ENCODE assay signal across 18 cellular contexts in genomic region chr20:15596220-15596875, GRCh38.
"Had no signal": no experiment of that assay in that cellular context is flagged by ENCODE, and none has a peak within 500 bp of the region (broad histone marks: within the 10 kb centered on the region; RNA-seq: fewer than 3 reads in every experiment).

No MANE protein-coding gene starts in this region.

- DNase-seq: cortex of kidney; dorsolateral prefrontal cortex; effector CD8-positive, alpha-beta T cell; gastrocnemius medialis; heart right ventricle; hypothalamus; kidney glomerular epithelial cell; naive thymus-derived CD4-positive, alpha-beta T cell; nephron progenitor cell; posterior cingulate gyrus; right cardiac atrium; stimulated activated CD4-positive, alpha-beta T cell treated with anti-CD3 and anti-CD28 coated beads, Interleukin-12 subunit alpha, Interleukin-12 subunit beta, amount 100 ng/mL, for 4 hours; stimulated activated naive CD4-positive, alpha-beta T cell; stomach; substantia nigra; uterus had no signal

- H3K36me3 Mint-ChIP-seq: naive thymus-derived CD4-positive, alpha-beta T cell had no signal

- H3K4me1 ChIP-seq: gastrocnemius medialis, heart right ventricle, uterus had no signal

- H3K27me3 ChIP-seq: dorsolateral prefrontal cortex, gastrocnemius medialis, heart right ventricle, stomach, uterus had no signal

- H3K27ac ChIP-seq: dorsolateral prefrontal cortex, gastrocnemius medialis, heart right ventricle, stomach, thoracic aorta, uterus had no signal

- ATAC-seq: gastrocnemius medialis; heart right ventricle; left lobe of liver; naive thymus-derived CD4-positive, alpha-beta T cell; right cardiac atrium had no signal

- H3K27ac Mint-ChIP-seq: naive thymus-derived CD4-positive, alpha-beta T cell; nephron progenitor cell had no signal

- H3K4me1 Mint-ChIP-seq: naive thymus-derived CD4-positive, alpha-beta T cell had no signal

- H3K36me3 ChIP-seq: gastrocnemius medialis, heart right ventricle, stomach, thoracic aorta, uterus had no signal

- H3K4me3 Mint-ChIP-seq: naive thymus-derived CD4-positive, alpha-beta T cell; nephron progenitor cell had no signal

- H3K4me3 ChIP-seq: dorsolateral prefrontal cortex, gastrocnemius medialis, heart right ventricle, stomach, thoracic aorta, uterus had no signal

- H3K9me3 Mint-ChIP-seq: nephron progenitor cell had no signal

- H3K9me3 ChIP-seq: gastrocnemius medialis, heart right ventricle, stomach, thoracic aorta, uterus had no signal
